17 cellular contexts compared by ENCODE assay signal in genomic region chr1:180085331-180085730, GRCh38.
A peak's percentile ranks its signal among the peaks of the same experiment; 100 is the strongest.
DNase-seq lines count a peak whose midpoint lies in the region; ATAC-seq and TF ChIP-seq lines count a peak whose summit lies in the region.
"Had no signal": no experiment of that assay in that cellular context is flagged by ENCODE, and none has a peak within 500 bp of the region (broad histone marks: within the 10 kb centered on the region; RNA-seq: fewer than 3 reads in every experiment).

No MANE protein-coding gene starts in this region.

- no peak overlapping the region for H3K4me3 Mint-ChIP-seq in activated naive CD8-positive, alpha-beta T cell
- H3K4me3 Mint-ChIP-seq in activated naive CD8-positive, alpha-beta T cell treated with anti-CD3 and anti-CD28 coated beads for 36 hours: no peak overlapping the region
- no peak overlapping the region for H3K4me3 Mint-ChIP-seq in endothelial cell (ENCODE audit: unreplicated experiment)
- H3K4me3 Mint-ChIP-seq: B cell; CD8-positive, alpha-beta memory T cell; IgD-negative memory B cell had no signal

- peak overlapping the region; percentile 42 for H3K27ac Mint-ChIP-seq in activated naive CD8-positive, alpha-beta T cell
- H3K27ac Mint-ChIP-seq in activated naive CD8-positive, alpha-beta T cell treated with anti-CD3 and anti-CD28 coated beads for 36 hours: no peak overlapping the region
- H3K27ac Mint-ChIP-seq in endothelial cell (ENCODE audit: unreplicated experiment): peak overlapping the region; percentile 80
- H3K27ac Mint-ChIP-seq: B cell had no signal

- no peaks in the 10 kb centered on the region for H3K9me3 Mint-ChIP-seq in activated naive CD8-positive, alpha-beta T cell (ENCODE audit: low read depth)
- H3K9me3 Mint-ChIP-seq in activated naive CD8-positive, alpha-beta T cell treated with anti-CD3 and anti-CD28 coated beads for 36 hours: no peaks in the 10 kb centered on the region
- no peaks in the 10 kb centered on the region for H3K9me3 Mint-ChIP-seq in endothelial cell (ENCODE audit: unreplicated experiment)
- H3K9me3 Mint-ChIP-seq: CD8-positive, alpha-beta memory T cell; IgD-negative memory B cell had no signal

- peaks cover 12% of the 10 kb centered on the region for H3K36me3 Mint-ChIP-seq in activated naive CD8-positive, alpha-beta T cell
- H3K36me3 Mint-ChIP-seq in activated naive CD8-positive, alpha-beta T cell treated with anti-CD3 and anti-CD28 coated beads for 36 hours: peaks cover 6% of the 10 kb centered on the region
- H3K36me3 Mint-ChIP-seq in endothelial cell (ENCODE audit: low read depth, unreplicated experiment): peaks cover 18% of the 10 kb centered on the region

- H3K4me1 Mint-ChIP-seq in activated naive CD8-positive, alpha-beta T cell (ENCODE audit: low read depth): no peaks in the 10 kb centered on the region
- no peaks in the 10 kb centered on the region for H3K4me1 Mint-ChIP-seq in activated naive CD8-positive, alpha-beta T cell treated with anti-CD3 and anti-CD28 coated beads for 36 hours
- H3K4me1 Mint-ChIP-seq in endothelial cell (ENCODE audit: unreplicated experiment): peaks cover 5% of the 10 kb centered on the region
- H3K4me1 Mint-ChIP-seq: B cell; CD8-positive, alpha-beta memory T cell; IgD-negative memory B cell had no signal

- no peaks in the 10 kb centered on the region for H3K27me3 Mint-ChIP-seq in activated naive CD8-positive, alpha-beta T cell
- H3K27me3 Mint-ChIP-seq in activated naive CD8-positive, alpha-beta T cell treated with anti-CD3 and anti-CD28 coated beads for 36 hours: no peaks in the 10 kb centered on the region
- no peaks in the 10 kb centered on the region for H3K27me3 Mint-ChIP-seq in endothelial cell (ENCODE audit: unreplicated experiment)
- H3K27me3 Mint-ChIP-seq: B cell; CD8-positive, alpha-beta memory T cell; IgD-negative memory B cell had no signal

- ATAC-seq in HG03108 (IDR thresholded peaks at IDR 0.05; ENCODE audit: unreplicated experiment): no peak
- ATAC-seq: GM12878 had no signal

- TF ChIP-seq CTCF in endothelial cell (IDR thresholded peaks at IDR 0.05; ENCODE audit: unreplicated experiment): no peak

- no peak for DNase-seq in activated naive CD8-positive, alpha-beta T cell treated with anti-CD3 and anti-CD28 coated beads for 36 hours
- DNase-seq in endothelial cell (ENCODE audit: low spot score) (no peak), pons (ENCODE audit: low spot score) (peak; percentile 3), HuH-7 (ENCODE audit: low spot score) (no peak)
- no peak for DNase-seq in effector CD8-positive, alpha-beta T cell (lab: John Stamatoyannopoulos, UW)
- DNase-seq: 8988T; CD8-positive, alpha-beta memory T cell; COR-L47; DMS 273 treated with DMSO at 0.1 percent for 48 hours; DMS53; DND-41; EL had no signal
